In the genomic region with DNA sequence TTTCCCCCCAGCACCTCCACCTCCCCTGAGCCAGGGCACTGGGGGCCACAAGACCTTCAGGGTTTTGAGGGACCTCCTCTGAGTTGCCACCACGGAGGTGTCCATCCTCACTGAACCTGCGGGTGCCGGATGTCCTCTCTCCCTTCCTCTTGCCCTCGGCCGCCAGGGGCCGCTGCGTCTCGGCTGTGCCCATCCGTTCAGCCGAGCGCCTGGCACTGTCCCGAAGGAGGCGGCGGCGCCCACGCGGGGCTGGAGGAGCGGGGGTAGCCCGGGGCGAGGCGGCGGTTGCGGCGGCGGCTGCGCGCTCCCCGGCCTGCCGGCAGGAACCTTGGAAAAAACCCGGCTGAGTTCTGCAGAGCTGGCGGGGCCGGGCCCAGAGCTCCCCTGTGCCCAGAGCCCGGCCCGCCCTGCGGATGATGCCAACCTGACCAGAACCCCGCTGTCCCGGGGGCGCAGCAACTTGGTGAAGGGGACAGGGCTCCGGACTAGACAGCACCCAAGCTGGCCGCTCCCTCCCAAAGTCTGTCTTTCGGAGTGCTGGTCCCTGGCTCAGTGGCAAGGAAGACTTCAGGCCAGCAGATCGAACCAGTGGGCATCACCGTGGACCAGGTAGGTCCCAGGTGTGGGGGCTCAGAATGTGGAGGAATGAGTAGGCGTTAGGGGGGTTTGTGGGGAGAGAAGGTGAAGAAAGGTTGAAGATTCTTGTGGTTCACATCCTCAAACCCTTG, we compare ENCODE assay signal across 8 cellular contexts. TPM values are rescaled to one million over a fixed set of nuclear protein-coding genes. Genes with fewer than 3 reads are reported as not detected.
A peak's percentile ranks its signal among the peaks of the same experiment; 100 is the strongest.
DNase-seq lines count a peak whose midpoint lies in the region; ATAC-seq and TF ChIP-seq lines count a peak whose summit lies in the region.

No MANE protein-coding gene starts in this region.

- 21% methylated on average over 20 of the region's 44 CpGs for WGBS in suprapubic skin

- intact Hi-C loops in Calu3 (cut with micrococcal nuclease; ENCODE audit: unreplicated experiment), result loop anchor here (5.0 kb wide), 1 partner anchor 958 kb away; no protein-coding TSS in a partner anchor
- intact Hi-C loops in activated T-helper 2 cell treated with anti-CD3 and anti-CD28 coated beads, Interferon-gamma antibody, Interleukin-2, Interleukin-4, amounts not matched to agents 10 μg/mL and 5 μg/mL and 100 μg/mL, durations not matched to agents 14 hours and 24 hours and 36 hours (cut with micrococcal nuclease), result loop anchor here (5.0 kb wide), 2 partner anchors 163 to 673 kb away; partner anchors contain the start of gene MAGI3

- peak; percentile 70 for TF ChIP-seq CTCF in Calu3 (IDR thresholded peaks at IDR 0.05; ENCODE audit: unreplicated experiment)
- peak; percentile 85 for TF ChIP-seq CTCF in fibroblast of villous mesenchyme (IDR thresholded peaks at IDR 0.05; ENCODE audit: insufficient read depth, low read depth, low read length)
- TF ChIP-seq CTCF in suprapubic skin (IDR thresholded peaks at IDR 0.05), result peak; percentile 64 to 94

- H3K4me3 ChIP-seq in fibroblast of villous mesenchyme (ENCODE audit: low read depth, low read length), result no peak overlapping the region
- peak overlapping the region; percentile 42 for H3K4me3 ChIP-seq in suprapubic skin

- peak overlapping the region; percentile 46 for H3K4me3 Mint-ChIP-seq in Calu3 (ENCODE audit: low read depth, unreplicated experiment)
- H3K4me3 Mint-ChIP-seq in activated T-helper 2 cell treated with anti-CD3 and anti-CD28 coated beads, Interferon-gamma antibody, Interleukin-2, Interleukin-4, amounts not matched to agents 10 μg/mL and 5 μg/mL and 100 μg/mL, durations not matched to agents 14 hours and 24 hours and 36 hours (ENCODE audit: low read depth), result no peak overlapping the region

- TF ChIP-seq POLR2A in suprapubic skin (IDR thresholded peaks at IDR 0.05), result no peak

- CTCF ChIA-PET in Calu3 (lab: Charles Lee), result interaction anchor here (2.7 kb wide), 1 partner anchor 85 kb away, joined by 19 read pairs; no protein-coding TSS in a partner anchor

- no peak overlapping the region for H3K27ac ChIP-seq in suprapubic skin

- peaks cover 14% of the 10 kb centered on the region for H3K36me3 Mint-ChIP-seq in Calu3 (ENCODE audit: insufficient read depth, unreplicated experiment)
- H3K36me3 Mint-ChIP-seq in activated T-helper 2 cell treated with anti-CD3 and anti-CD28 coated beads, Interferon-gamma antibody, Interleukin-2, Interleukin-4, amounts not matched to agents 10 μg/mL and 5 μg/mL and 100 μg/mL, durations not matched to agents 14 hours and 24 hours and 36 hours (ENCODE audit: low read depth), result no peaks in the 10 kb centered on the region

- no peak overlapping the region for H3K27ac Mint-ChIP-seq in Calu3 (ENCODE audit: unreplicated experiment)
- H3K27ac Mint-ChIP-seq in activated T-helper 2 cell treated with anti-CD3 and anti-CD28 coated beads, Interferon-gamma antibody, Interleukin-2, Interleukin-4, amounts not matched to agents 10 μg/mL and 5 μg/mL and 100 μg/mL, durations not matched to agents 14 hours and 24 hours and 36 hours, result no peak overlapping the region

- DNase-seq in Calu3 (peak; percentile 84), HuH-7.5 (ENCODE audit: low spot score) (peak; percentile 74), RKO (ENCODE audit: low spot score) (peak; percentile 81), fibroblast of villous mesenchyme (ENCODE audit: low read depth) (peak; percentile 59), occipital lobe (lab: John Stamatoyannopoulos, UW) (peak; percentile 47), suprapubic skin (ENCODE audit: low spot score in 2 of 2) (peak in 1 of 2 donors; percentile 87)
- peak; percentile 67 for DNase-seq in activated T-helper 2 cell treated with anti-CD3 and anti-CD28 coated beads, Interferon-gamma antibody, Interleukin-2, Interleukin-4, amounts not matched to agents 10 μg/mL and 5 μg/mL and 100 μg/mL, durations not matched to agents 14 hours and 24 hours and 36 hours (ENCODE audit: low spot score)

- TF ChIP-seq EP300 in suprapubic skin (IDR thresholded peaks at IDR 0.05), result no peak

- no peaks in the 10 kb centered on the region for H3K9me3 ChIP-seq in suprapubic skin

- ATAC-seq in HG03045 (IDR thresholded peaks at IDR 0.05; ENCODE audit: unreplicated experiment), result no peak

- peaks cover 12% of the 10 kb centered on the region for H3K4me1 Mint-ChIP-seq in Calu3 (ENCODE audit: low read depth, unreplicated experiment)
- peaks cover 29% of the 10 kb centered on the region for H3K4me1 Mint-ChIP-seq in activated T-helper 2 cell treated with anti-CD3 and anti-CD28 coated beads, Interferon-gamma antibody, Interleukin-2, Interleukin-4, amounts not matched to agents 10 μg/mL and 5 μg/mL and 100 μg/mL, durations not matched to agents 14 hours and 24 hours and 36 hours (ENCODE audit: low read depth)

- no peaks in the 10 kb centered on the region for H3K36me3 ChIP-seq in suprapubic skin

- no peaks in the 10 kb centered on the region for H3K9me3 Mint-ChIP-seq in Calu3 (ENCODE audit: low read depth, unreplicated experiment)
- H3K9me3 Mint-ChIP-seq in activated T-helper 2 cell treated with anti-CD3 and anti-CD28 coated beads, Interferon-gamma antibody, Interleukin-2, Interleukin-4, amounts not matched to agents 10 μg/mL and 5 μg/mL and 100 μg/mL, durations not matched to agents 14 hours and 24 hours and 36 hours, result no peaks in the 10 kb centered on the region

- H3K27me3 Mint-ChIP-seq in Calu3 (ENCODE audit: unreplicated experiment), result peaks cover 41% of the 10 kb centered on the region
- peaks cover 27% of the 10 kb centered on the region for H3K27me3 Mint-ChIP-seq in activated T-helper 2 cell treated with anti-CD3 and anti-CD28 coated beads, Interferon-gamma antibody, Interleukin-2, Interleukin-4, amounts not matched to agents 10 μg/mL and 5 μg/mL and 100 μg/mL, durations not matched to agents 14 hours and 24 hours and 36 hours (ENCODE audit: low read depth)

- no peaks in the 10 kb centered on the region for H3K27me3 ChIP-seq in suprapubic skin

- H3K4me1 ChIP-seq in suprapubic skin, result peaks cover 49% of the 10 kb centered on the region

- no TSS peak for BruUV-seq in Calu3 (replicated peaks; lab: Mats Ljungman, UMichigan)

RNA-seq across cellular contexts. Expression of gene PPM1J, which starts 3.7 kb away (rescaled TPM):
- total RNA-seq in Calu3 (2022), result 1.3 and 2.2 TPM in 2 replicates
- total RNA-seq in activated T-helper 2 cell treated with anti-CD3 and anti-CD28 coated beads, Interferon-gamma antibody, Interleukin-2, Interleukin-4, amounts not matched to agents 10 μg/mL and 5 μg/mL and 100 μg/mL, durations not matched to agents 14 hours and 24 hours and 36 hours, result 0.59 and 0.67 TPM in 2 replicates
- total RNA-seq in fibroblast of villous mesenchyme, result 0.43 and 1.3 TPM in 2 replicates
- total RNA-seq in occipital lobe, result 4.4 TPM
- 10 to 100 TPM in 3 of 4 donors, 1 to 10 TPM in 1; 6.6 to 22.1 (median 13.4) TPM for total RNA-seq in suprapubic skin

RNA-seq across cellular contexts. Expression of gene RHOC, which starts 11.9 kb away (rescaled TPM):
- total RNA-seq in Calu3 (2022), result 176 and 197 TPM in 2 replicates
- total RNA-seq in activated T-helper 2 cell treated with anti-CD3 and anti-CD28 coated beads, Interferon-gamma antibody, Interleukin-2, Interleukin-4, amounts not matched to agents 10 μg/mL and 5 μg/mL and 100 μg/mL, durations not matched to agents 14 hours and 24 hours and 36 hours, result 68.7 and 74.7 TPM in 2 replicates
- total RNA-seq in fibroblast of villous mesenchyme, result 379 and 483 TPM in 2 replicates
- 37.6 TPM for total RNA-seq in occipital lobe
- total RNA-seq in suprapubic skin, result 100 to 1,000 TPM; 138 to 185 (median 153) TPM

RNA-seq across cellular contexts. Expression of gene MOV10, which starts 44.4 kb away (rescaled TPM):
- 71.4 and 80.0 TPM in 2 replicates for total RNA-seq in Calu3 (2022)
- 64.5 and 68.1 TPM in 2 replicates for total RNA-seq in activated T-helper 2 cell treated with anti-CD3 and anti-CD28 coated beads, Interferon-gamma antibody, Interleukin-2, Interleukin-4, amounts not matched to agents 10 μg/mL and 5 μg/mL and 100 μg/mL, durations not matched to agents 14 hours and 24 hours and 36 hours
- total RNA-seq in fibroblast of villous mesenchyme, result 56.7 and 63.5 TPM in 2 replicates
- total RNA-seq in occipital lobe, result 3.7 TPM
- total RNA-seq in suprapubic skin, result 100 to 1,000 TPM in 1 of 4 donors, 10 to 100 TPM in 3; 42.8 to 147 (median 70.1) TPM
